In genomic region chr12:98317939-98318899, GRCh38 we compare ENCODE assay signal across 21 cellular contexts.
DNase-seq lines count a peak whose midpoint lies in the region; ATAC-seq, FAIRE-seq and TF ChIP-seq lines count a peak whose summit lies in the region.
"Had no signal": no experiment of that assay in that cellular context is flagged by ENCODE, and none has a peak within 500 bp of the region (broad histone marks: within the 10 kb centered on the region; RNA-seq: fewer than 3 reads in every experiment).

No MANE protein-coding gene starts in this region.

- H3K4me1 Mint-ChIP-seq in GM23338 (no peaks in the 10 kb centered on the region), glutamatergic neuron (ENCODE audit: low read depth, unreplicated experiment) (no peaks in the 10 kb centered on the region)
- H3K4me1 Mint-ChIP-seq in stimulated activated memory B cell treated with anti-CD40 and anti-IgM and Interleukin-4, amounts not matched to agents 10 μg/mL and 1 μg/mL and 100 μg/mL, for 72 hours = no peaks in the 10 kb centered on the region

- H3K9me3 ChIP-seq in GM12878 (replicated peaks; ENCODE audit: control insufficient read depth, insufficient read depth, low read length) = no peaks in the 10 kb centered on the region

- in situ Hi-C loops in GM12878 (cut with MboI) = no loop called here

- no peaks in the 10 kb centered on the region for H3K79me2 ChIP-seq in GM23338 (replicated peaks; ENCODE audit: insufficient read depth)
- H3K79me2 ChIP-seq in GM12878 (ENCODE audit: control insufficient read depth, insufficient read depth, low read length) = no peaks in the 10 kb centered on the region

- POLR2A ChIA-PET in GM12878 (lab: Charles Lee) = interaction anchor here (0.8 to 2.5 kb wide), 3 partner anchors 9 to 93 kb away, joined by 4 to 10 read pairs (median 5); no protein-coding TSS in a partner anchor

- DNase-seq in DMS79 treated with DMSO at 0.1 percent for 48 hours (lab: John Stamatoyannopoulos, UW) = peak; percentile 22
- DNase-seq in GM23338 (ENCODE audit: low spot score) = no peak
- DNase-seq in GM12878 (ENCODE audit: low read depth, low spot score) = no peak
- DNase-seq in left cardiac atrium = no peak
- DNase-seq in glutamatergic neuron = no peak
- DNase-seq: Calu3, H7, IMR-90, KG1, MG63, NCI-H2029 treated with DMSO at 0.1 percent for 48 hours, NCI-H2171, NCI-H226, NCI-H510A, NCI-H69, OCI-M1, SIG-M5 had no signal

- TF ChIP-seq CTCF in GM23338 (conservative IDR thresholded peaks at IDR 0.05; ENCODE audit: low read depth in 2 of 2) (no peak), GM12878 (IDR thresholded peaks at IDR 0.05 in 2 of 3, conservative IDR thresholded peaks at IDR 0.05 in 1 of 3; ENCODE audit: control insufficient read depth in 2 of 3, extremely low read depth in 1 of 3, insufficient read depth in 1 of 3, low read depth in 3 of 3, low read length in 3 of 3) (no peak), glutamatergic neuron (IDR thresholded peaks at IDR 0.05; ENCODE audit: partially characterized antibody, unreplicated experiment) (no peak)

- no peaks in the 10 kb centered on the region for H3K36me3 Mint-ChIP-seq in GM23338 (ENCODE audit: low read depth)
- H3K36me3 Mint-ChIP-seq in stimulated activated memory B cell treated with anti-CD40 and anti-IgM and Interleukin-4, amounts not matched to agents 10 μg/mL and 1 μg/mL and 100 μg/mL, for 72 hours = no peaks in the 10 kb centered on the region
- H3K36me3 Mint-ChIP-seq in glutamatergic neuron (ENCODE audit: unreplicated experiment) = no peaks in the 10 kb centered on the region

- H3K27ac Mint-ChIP-seq in GM23338 = no peak overlapping the region
- no peak overlapping the region for H3K27ac Mint-ChIP-seq in stimulated activated memory B cell treated with anti-CD40 and anti-IgM and Interleukin-4, amounts not matched to agents 10 μg/mL and 1 μg/mL and 100 μg/mL, for 72 hours
- H3K27ac Mint-ChIP-seq in glutamatergic neuron (ENCODE audit: unreplicated experiment) = no peak overlapping the region

- TF ChIP-seq POLR2A in GM12878 (IDR thresholded peaks at IDR 0.05; ENCODE audit: low read depth, low read length) = no peak

- H3K9me3 Mint-ChIP-seq in GM23338 = no peaks in the 10 kb centered on the region
- H3K9me3 Mint-ChIP-seq in stimulated activated memory B cell treated with anti-CD40 and anti-IgM and Interleukin-4, amounts not matched to agents 10 μg/mL and 1 μg/mL and 100 μg/mL, for 72 hours = peaks cover 11% of the 10 kb centered on the region
- no peaks in the 10 kb centered on the region for H3K9me3 Mint-ChIP-seq in glutamatergic neuron (ENCODE audit: unreplicated experiment)

- H3F3A ChIP-seq in GM23338 (replicated peaks; ENCODE audit: low read depth) = no peaks in the 10 kb centered on the region

- H3K4me2 ChIP-seq in GM23338 (no peak overlapping the region), GM12878 (ENCODE audit: control insufficient read depth, insufficient read depth) (no peak overlapping the region)

- no TSS peak for BruUV-seq in GM12878 (replicated peaks; lab: Mats Ljungman, UMichigan)

- H3K27ac ChIP-seq in GM23338 (ENCODE audit: low read depth) (no peak overlapping the region), GM12878 (ENCODE audit: control insufficient read depth, insufficient read depth) (no peak overlapping the region)
- H3K27ac ChIP-seq: SK-N-MC had no signal

- H3K27me3 ChIP-seq in GM23338 (ENCODE audit: insufficient read depth) (no peaks in the 10 kb centered on the region), GM12878 (replicated peaks in 1 of 2; ENCODE audit: control insufficient read depth in 2 of 2, insufficient read depth in 2 of 2, low read length in 1 of 2) (no peaks in the 10 kb centered on the region)

- CTCF ChIA-PET in GM12878 (lab: Yijun Ruan, JAX) = interaction anchor here (0.6 to 1.5 kb wide), 5 partner anchors 10 to 203 kb away, joined by 3 to 4 read pairs (median 3); no protein-coding TSS in a partner anchor

- intact Hi-C loops in GM12878 (cut with micrococcal nuclease; ENCODE audit: unreplicated experiment) (loop anchor here (1.0 to 5.0 kb wide), 3 partner anchors 43 to 199 kb away; partner anchors contain the start of gene TMPO), left cardiac atrium (cut with DNase I) (no loop called here)

- ATAC-seq in GM23338 (no peak), GM12878 (peak; percentile 82), left cardiac atrium (no peak), GM19467 (IDR thresholded peaks at IDR 0.05; ENCODE audit: unreplicated experiment) (no peak)
- ATAC-seq in stimulated activated memory B cell treated with anti-CD40 and anti-IgM and Interleukin-4, amounts not matched to agents 10 μg/mL and 1 μg/mL and 100 μg/mL, for 72 hours = peak; percentile 41

- peak; percentile 47 for FAIRE-seq in GM12878 (lab: Jason Lieb, UNC)
- FAIRE-seq: RCC 7860 had no signal

- SMC1A ChIA-PET in GM12878 (lab: Charles Lee; ENCODE audit: uncharacterized antibody, unreplicated experiment) = interaction anchor here (0.6 to 1.8 kb wide), 14 partner anchors 11 to 377 kb away, joined by 3 to 10 read pairs (median 3); no protein-coding TSS in a partner anchor

- H3K36me3 ChIP-seq in GM23338 (ENCODE audit: insufficient read depth) = no peaks in the 10 kb centered on the region
- no peaks in the 10 kb centered on the region for H3K36me3 ChIP-seq in GM12878 (ENCODE audit: control insufficient read depth in 2 of 2, insufficient read depth in 2 of 2, low read length in 1 of 2)
- H3K36me3 ChIP-seq: MG63 had no signal

- no peaks in the 10 kb centered on the region for H3K27me3 Mint-ChIP-seq in GM23338 (ENCODE audit: insufficient read depth, low read depth, poor library complexity)
- H3K27me3 Mint-ChIP-seq in stimulated activated memory B cell treated with anti-CD40 and anti-IgM and Interleukin-4, amounts not matched to agents 10 μg/mL and 1 μg/mL and 100 μg/mL, for 72 hours = no peaks in the 10 kb centered on the region
- no peaks in the 10 kb centered on the region for H3K27me3 Mint-ChIP-seq in glutamatergic neuron (ENCODE audit: unreplicated experiment)

- H3K9me2 ChIP-seq in GM23338 (ENCODE audit: insufficient read depth) = no peaks in the 10 kb centered on the region

- no peak for TF ChIP-seq RAD21 in GM12878 (IDR thresholded peaks at IDR 0.05; ENCODE audit: insufficient read depth, low read depth, low read length)

- RAD21 ChIA-PET in GM12878 (lab: Charles Lee; ENCODE audit: unreplicated experiment) = interaction anchor here (0.9 to 2.3 kb wide), 7 partner anchors 11 to 93 kb away, joined by 3 to 10 read pairs (median 6); no protein-coding TSS in a partner anchor

- WGBS in GM12878 (ENCODE audit: insufficient coverage, insufficient replicate concordance, low lambda C conversion rate, missing lambda C conversion rate) = under 1% methylated on average over 6 of the region's 6 CpGs

- H3K4me3 Mint-ChIP-seq in GM23338 = no peak overlapping the region
- H3K4me3 Mint-ChIP-seq in stimulated activated memory B cell treated with anti-CD40 and anti-IgM and Interleukin-4, amounts not matched to agents 10 μg/mL and 1 μg/mL and 100 μg/mL, for 72 hours = no peak overlapping the region
- no peak overlapping the region for H3K4me3 Mint-ChIP-seq in glutamatergic neuron (ENCODE audit: unreplicated experiment)

- H3K9ac ChIP-seq in GM12878 (ENCODE audit: control insufficient read depth, insufficient read depth, low read length) = no peak overlapping the region

- H3K4me1 ChIP-seq in GM23338 (ENCODE audit: insufficient read depth) (no peaks in the 10 kb centered on the region), GM12878 (ENCODE audit: control insufficient read depth, insufficient read depth, low read length) (no peaks in the 10 kb centered on the region)

- H3K4me3 ChIP-seq in GM23338 (no peak overlapping the region), GM12878 (no peak overlapping the region)
- H3K4me3 ChIP-seq: MG63, SK-N-MC had no signal

- H4K20me1 ChIP-seq in GM23338 (replicated peaks; ENCODE audit: insufficient read depth) = no peaks in the 10 kb centered on the region
- H4K20me1 ChIP-seq in GM12878 (ENCODE audit: control insufficient read depth, insufficient read depth) = no peaks in the 10 kb centered on the region

- no peak; a peak in 1 of 4 replicates for TF ChIP-seq EP300 in GM12878 (IDR thresholded peaks at IDR 0.05; ENCODE audit: borderline replicate concordance in 1 of 2, control insufficient read depth in 1 of 2, low read depth in 2 of 2, low read length in 2 of 2)

- peak overlapping the region; percentile 68; the same call in 1 of the 2 replicates for H2AFZ ChIP-seq in GM23338
- H2AFZ ChIP-seq in GM12878 (ENCODE audit: control insufficient read depth, low read depth, low read length) = no peak overlapping the region

TF ChIP-seq in GM12878, 131 proteins besides CTCF, POLR2A, EP300 and RAD21 (continues in another document):
- TF ChIP-seq NR2F1 (conservative IDR thresholded peaks at IDR 0.05) (peak; percentile 25; the same call in 1 of the 2 replicates), ZNF687 (IDR thresholded peaks at IDR 0.05) (0 out of 2 replicates have a peak, but pooled peaks have one; percentile 20)

Comparison
In these comparisons a context has a peak if more than half of its experiments do, and no peak if none do; other contexts are left out.
1. ATAC-seq: peak in GM12878 (single experiment) and stimulated activated memory B cell treated with anti-CD40 and anti-IgM and Interleukin-4, amounts not matched to agents 10 μg/mL and 1 μg/mL and 100 μg/mL, for 72 hours (single experiment); none in GM23338 (single experiment), left cardiac atrium (0 of 2) and GM19467 (single experiment).